In the genomic region with DNA sequence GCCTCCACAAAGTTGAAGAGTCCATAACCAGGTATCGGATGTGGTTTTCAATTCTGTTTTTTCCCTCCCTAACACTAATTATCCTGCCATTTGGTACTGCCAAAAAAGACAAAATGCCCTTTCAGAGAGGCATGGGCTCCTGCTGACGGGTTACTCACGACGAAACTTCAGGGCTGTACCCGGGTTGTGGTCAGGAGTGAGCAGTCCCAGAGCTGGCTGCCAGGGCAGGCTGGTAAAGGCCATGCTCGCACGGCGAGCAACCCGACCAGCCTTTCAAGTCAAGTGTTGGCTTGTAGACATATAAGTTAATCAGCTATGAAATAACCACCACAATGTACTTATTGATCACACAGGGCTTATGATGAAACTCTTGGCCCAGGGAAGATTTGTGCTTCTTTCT, we compare ENCODE assay signal across 27 cellular contexts.
DNase-seq lines count a peak whose midpoint lies in the region; ATAC-seq, FAIRE-seq and TF ChIP-seq lines count a peak whose summit lies in the region.
"Had no signal": no experiment of that assay in that cellular context is flagged by ENCODE, and none has a peak within 500 bp of the region (broad histone marks: within the 10 kb centered on the region; RNA-seq: fewer than 3 reads in every experiment).

No MANE protein-coding gene starts in this region.

- peak in 1 of 2 donors; percentile 62 for DNase-seq in breast epithelium (ENCODE audit: low spot score in 2 of 2)
- no peak for DNase-seq in MCF 10A (ENCODE audit: unreplicated experiment)
- peak; percentile 76 for DNase-seq in bronchial epithelial cell (ENCODE audit: low read depth)
- peak; percentile 76 for DNase-seq in mucosa of gallbladder (ENCODE audit: low spot score)
- no peak for DNase-seq in GM13976 (ENCODE audit: low spot score)
- no peak for DNase-seq in ascending aorta (ENCODE audit: low spot score in 2 of 2)
- DNase-seq: activated CD4-positive, alpha-beta T cell treated with anti-CD3 and anti-CD28 coated beads for 4 hours; activated T-cell treated with anti-CD3 and anti-CD28 coated beads for 4 hours; effector CD8-positive, alpha-beta T cell; erythroblast; NCI-H1694; NCI-H2171; NCI-H510A; nephron progenitor cell; SIG-M5; stimulated activated CD4-positive, alpha-beta T cell treated with anti-CD3 and anti-CD28 coated beads, Interleukin-15, amount 100 ng/mL, for 24 hours; stimulated activated CD4-positive, alpha-beta T cell treated with anti-CD3 and anti-CD28 coated beads, Interleukin-4, amount 100 ng/mL, for 4 hours; T1000; upper lobe of right lung; WERI-Rb-1 had no signal

- ATAC-seq in HG03108 (IDR thresholded peaks at IDR 0.05; ENCODE audit: unreplicated experiment) = no peak
- no peak for ATAC-seq in HG03045 (IDR thresholded peaks at IDR 0.05; ENCODE audit: unreplicated experiment)
- ATAC-seq: activated naive CD4-positive, alpha-beta T cell treated with anti-CD3 and anti-CD28 coated beads, Interleukin-2, amount 50 U/mL, for 72 hours; Panc1; upper lobe of right lung had no signal

- H3K27ac Mint-ChIP-seq in MCF 10A (ENCODE audit: low read depth, unreplicated experiment) = no peak overlapping the region
- H3K27ac Mint-ChIP-seq: activated naive CD4-positive, alpha-beta T cell treated with anti-CD3 and anti-CD28 coated beads, Interleukin-2, amount 50 U/mL, for 72 hours; activated T-helper 2 cell treated with anti-CD3 and anti-CD28 coated beads, Interferon-gamma antibody, Interleukin-2, Interleukin-4, amounts not matched to agents 10 μg/mL and 5 μg/mL and 100 μg/mL, durations not matched to agents 14 hours and 24 hours and 36 hours had no signal

- H3K9me3 ChIP-seq in breast epithelium (no peaks in the 10 kb centered on the region), ascending aorta (no peaks in the 10 kb centered on the region)
- H3K9me3 ChIP-seq: upper lobe of right lung had no signal

- peaks cover 17% of the 10 kb centered on the region for H3K4me1 Mint-ChIP-seq in MCF 10A (ENCODE audit: insufficient read depth, unreplicated experiment)

- no peaks in the 10 kb centered on the region for H3K9me3 Mint-ChIP-seq in MCF 10A (ENCODE audit: unreplicated experiment)
- H3K9me3 Mint-ChIP-seq: activated naive CD4-positive, alpha-beta T cell treated with anti-CD3 and anti-CD28 coated beads, Interleukin-2, amount 50 U/mL, for 72 hours; activated T-helper 2 cell treated with anti-CD3 and anti-CD28 coated beads, Interferon-gamma antibody, Interleukin-2, Interleukin-4, amounts not matched to agents 10 μg/mL and 5 μg/mL and 100 μg/mL, durations not matched to agents 14 hours and 24 hours and 36 hours; nephron progenitor cell had no signal

- H3K4me3 ChIP-seq in breast epithelium (no peak overlapping the region), bronchial epithelial cell (ENCODE audit: low read depth, low read length) (no peak overlapping the region), ascending aorta (no peak overlapping the region)
- H3K4me3 ChIP-seq: cardiac muscle cell, lung, upper lobe of right lung had no signal

- peaks cover 13% of the 10 kb centered on the region for H3K36me3 Mint-ChIP-seq in MCF 10A (ENCODE audit: insufficient read depth, unreplicated experiment)
- H3K36me3 Mint-ChIP-seq: activated naive CD4-positive, alpha-beta T cell treated with anti-CD3 and anti-CD28 coated beads, Interleukin-2, amount 50 U/mL, for 72 hours had no signal

- no peaks in the 10 kb centered on the region for H3K27me3 Mint-ChIP-seq in MCF 10A (ENCODE audit: insufficient read depth, unreplicated experiment)

- BruUV-seq in MCF 10A (replicated peaks; lab: Mats Ljungman, UMichigan) = no TSS peak

- no peaks in the 10 kb centered on the region for H3K4me1 ChIP-seq in breast epithelium
- peaks cover 4 to 11% of the 10 kb centered on the region in 2 donors for H3K4me1 ChIP-seq in ascending aorta
- H3K4me1 ChIP-seq: upper lobe of right lung had no signal

- FAIRE-seq in bronchial epithelial cell (lab: Jason Lieb, UNC) = no peak

- POLR2A ChIA-PET in MCF 10A (lab: Yijun Ruan, JAX) = no interaction called here

- H3K36me3 ChIP-seq in breast epithelium = no peaks in the 10 kb centered on the region
- H3K36me3 ChIP-seq in bronchial epithelial cell (ENCODE audit: control insufficient read depth, insufficient read depth, low read length) = peaks cover 1% of the 10 kb centered on the region
- H3K36me3 ChIP-seq in ascending aorta = no peaks in the 10 kb centered on the region
- H3K36me3 ChIP-seq: cardiac muscle cell, upper lobe of right lung, WERI-Rb-1 had no signal

- intact Hi-C loops in breast epithelium (cut with DNase I; ENCODE audit: low total_unique reads) (loop anchor here (10.0 kb wide), 1 partner anchor 147 kb away; no protein-coding TSS in a partner anchor), MCF 10A (cut with micrococcal nuclease) (no loop called here), ascending aorta (cut with DNase I) (no loop called here)

- no peak for TF ChIP-seq POLR2A in breast epithelium (IDR thresholded peaks at IDR 0.05)

- in situ Hi-C loops in GM13976 (cut with MboI; ENCODE audit: low sequenced_read_pairs, unreplicated experiment) = no loop called here

- H3K4me3 Mint-ChIP-seq in MCF 10A (ENCODE audit: unreplicated experiment) = no peak overlapping the region
- H3K4me3 Mint-ChIP-seq: nephron progenitor cell had no signal

- no peak for TF ChIP-seq CTCF in breast epithelium (IDR thresholded peaks at IDR 0.05)
- TF ChIP-seq CTCF in MCF 10A (IDR thresholded peaks at IDR 0.05; ENCODE audit: unreplicated experiment) = no peak
- TF ChIP-seq CTCF in bronchial epithelial cell (IDR thresholded peaks at IDR 0.05; ENCODE audit: insufficient read depth, low read length, severe bottlenecking) = no peak
- TF ChIP-seq CTCF in GM13976 (IDR thresholded peaks at IDR 0.05; ENCODE audit: borderline replicate concordance, control extremely low read depth, extremely low read depth, insufficient read depth, missing control alignments) = no peak
- no peak for TF ChIP-seq CTCF in ascending aorta (IDR thresholded peaks at IDR 0.05)

- no peaks in the 10 kb centered on the region for H3K27me3 ChIP-seq in breast epithelium
- no peaks in the 10 kb centered on the region for H3K27me3 ChIP-seq in bronchial epithelial cell (ENCODE audit: control insufficient read depth, insufficient read depth, low read length)
- H3K27me3 ChIP-seq in ascending aorta = no peaks in the 10 kb centered on the region
- H3K27me3 ChIP-seq: upper lobe of right lung had no signal

- H3K27ac ChIP-seq in breast epithelium (peak overlapping the region; percentile 35 to 62), ascending aorta (no peak overlapping the region)
- H3K27ac ChIP-seq: cardiac muscle cell, upper lobe of right lung, WERI-Rb-1 had no signal

- CTCF ChIA-PET in MCF 10A (lab: Yijun Ruan, JAX) = no interaction called here

Comparison
In these comparisons a context has a peak if more than half of its experiments do, and no peak if none do; other contexts are left out.
1. DNase-seq: peak in bronchial epithelial cell (single experiment) and mucosa of gallbladder (single experiment); none in MCF 10A (single experiment), GM13976 (single experiment) and ascending aorta (0 of 2).
2. H3K27ac ChIP-seq: peak in breast epithelium (2 of 2); none in ascending aorta (0 of 2).